In genomic region chr20:3843490-3843889, GRCh38 we compare ENCODE assay signal across 1 cellular context.
A peak's percentile ranks its signal among the peaks of the same experiment; 100 is the strongest.
TF ChIP-seq lines count a peak whose summit lies in the region.

No MANE protein-coding gene starts in this region.

TF ChIP-seq in K562, 482 proteins besides CTCF, POLR2A, EP300 and RAD21 (continued from another document):
- TF ChIP-seq CHD7 (IDR thresholded peaks at IDR 0.05; ENCODE audit: low read depth, low read length) (no peak), KDM5B (IDR thresholded peaks at IDR 0.05; ENCODE audit: insufficient replicate concordance, low read depth, low read length) (peak; percentile 50), C11orf30 (IDR thresholded peaks at IDR 0.05; ENCODE audit: low read depth) (peak; percentile 96), KLF16 (IDR thresholded peaks at IDR 0.05) (no peak), MAFF (IDR thresholded peaks at IDR 0.05; ENCODE audit: low read length) (peak; percentile 75), SMARCE1 (IDR thresholded peaks at IDR 0.05) (peak; percentile 55; the same call in 1 of the 2 replicates), PCBP2 (IDR thresholded peaks at IDR 0.05; ENCODE audit: low read depth, low read length, poor library complexity, severe bottlenecking) (no peak), GATAD2A (IDR thresholded peaks at IDR 0.05) (0 out of 2 replicates have a peak, but pooled peaks have one; percentile 27), NFE2 (IDR thresholded peaks at IDR 0.05; ENCODE audit: low read depth) (peak; percentile 97), RFX5 (IDR thresholded peaks at IDR 0.05; ENCODE audit: low read depth, low read length) (no peak), ZNF3 (CRISPR knock-in tag; IDR thresholded peaks at IDR 0.05) (no peak), NR2C2 (CRISPR knock-in tag; IDR thresholded peaks at IDR 0.05) (0 out of 2 replicates have a peak, but pooled peaks have one; percentile 49), NR2C2 (tag; IDR thresholded peaks at IDR 0.05) (peak; percentile 90), GATAD2B (IDR thresholded peaks at IDR 0.05; ENCODE audit: borderline replicate concordance) (peak; percentile 60; the same call in 1 of the 2 replicates), ARID1B (IDR thresholded peaks at IDR 0.05) (peak; percentile 64), NFXL1 (CRISPR knock-in tag; IDR thresholded peaks at IDR 0.05) (no peak), ATF3 (IDR thresholded peaks at IDR 0.05) (peak; percentile 95), ATF3 (CRISPR knock-in tag; conservative IDR thresholded peaks at IDR 0.05) (no peak), MNT (conservative IDR thresholded peaks at IDR 0.05) (0 out of 4 replicates have a peak, but pooled peaks of 1 of the 2 experiments have one; percentile 23), BRD4 (IDR thresholded peaks at IDR 0.05) (no peak), ZFX (CRISPR knock-in tag; IDR thresholded peaks at IDR 0.05) (peak; percentile 79), ATF1 (CRISPR knock-in tag; IDR thresholded peaks at IDR 0.05) (no peak), ATF1 (tag; IDR thresholded peaks at IDR 0.05) (peak; percentile 77), ZNF699 (CRISPR knock-in tag; IDR thresholded peaks at IDR 0.05; ENCODE audit: insufficient replicate concordance) (no peak), WHSC1 (IDR thresholded peaks at IDR 0.05; ENCODE audit: low read length) (no peak), NCOA1 (IDR thresholded peaks at IDR 0.05; ENCODE audit: low read depth) (no peak), ZNF766 (CRISPR knock-in tag; conservative IDR thresholded peaks at IDR 0.05) (no peak), RCOR1 (IDR thresholded peaks at IDR 0.05; ENCODE audit: borderline replicate concordance in 1 of 2, low read depth in 2 of 2, low read length in 2 of 2) (peak in 1 of 2 experiments; percentile 49; a peak in 1 of 4 replicates)
